Comparison of ENCODE assay signal across 1 cellular context in genomic region chr6:158772172-158772571, GRCh38.
TF ChIP-seq lines count a peak whose summit lies in the region.

No MANE protein-coding gene starts in this region.

TF ChIP-seq in HCT116, 20 proteins besides CTCF, POLR2A, EP300 and RAD21 (continued from another document):
- TF ChIP-seq ZBTB33 (IDR thresholded peaks at IDR 0.05; ENCODE audit: extremely low read depth, insufficient replicate concordance, low read length) (no peak), EGR1 (IDR thresholded peaks at IDR 0.05; ENCODE audit: low read depth) (no peak), ELF1 (IDR thresholded peaks at IDR 0.05; ENCODE audit: borderline replicate concordance, low read depth) (no peak), CBX3 (IDR thresholded peaks at IDR 0.05; ENCODE audit: low read depth) (no peak)
